ENCODE assay signal across 12 cellular contexts in genomic region chr3:195237981-195238625, GRCh38. TPM values are rescaled to one million over a fixed set of nuclear protein-coding genes. Genes with fewer than 3 reads are reported as not detected.
DNase-seq lines count a peak whose midpoint lies in the region; ATAC-seq, FAIRE-seq and TF ChIP-seq lines count a peak whose summit lies in the region.
"Had no signal": no experiment of that assay in that cellular context is flagged by ENCODE, and none has a peak within 500 bp of the region (broad histone marks: within the 10 kb centered on the region; RNA-seq: fewer than 3 reads in every experiment).

No MANE protein-coding gene starts in this region.

- TF ChIP-seq EP300 in H1 (IDR thresholded peaks at IDR 0.05; ENCODE audit: borderline replicate concordance in 1 of 2, low read depth in 2 of 2, low read length in 2 of 2) = no peak

- H2BK5ac ChIP-seq in H1 (ENCODE audit: low read depth, low read length) = 0 out of 2 replicates have a peak overlapping the region, but pooled peaks have one; percentile 32

- H3K9ac ChIP-seq in H1 (replicated peaks in 1 of 4; ENCODE audit: extremely low read depth in 1 of 4, low read depth in 3 of 4, low read length in 3 of 4) (no peak overlapping the region), mucosa of rectum (ENCODE audit: low read depth in 1 of 2, low read length in 2 of 2) (peak overlapping the region in 1 of 2 donors; percentile 6)

- TF ChIP-seq CTCF in H1 (IDR thresholded peaks at IDR 0.05; ENCODE audit: control extremely low read depth in 1 of 3, insufficient read depth in 1 of 3, low read depth in 1 of 3, low read length in 3 of 3) = no peak
- no peak for TF ChIP-seq CTCF in mucosa of descending colon (IDR thresholded peaks at IDR 0.05)

- H3K27ac ChIP-seq in H1 (ENCODE audit: low read depth, low read length) (no peak overlapping the region), mucosa of rectum (ENCODE audit: low read depth in 2 of 2, low read length in 2 of 2) (peak overlapping the region; percentile 36 to 62), temporal lobe (ENCODE audit: low read depth, low read length) (peak overlapping the region; percentile 0)

- H3K4me3 ChIP-seq in H1 (ENCODE audit: extremely low read depth in 1 of 4, insufficient read depth in 2 of 4, low read depth in 3 of 4, low read length in 4 of 4) (no peak overlapping the region), mucosa of rectum (ENCODE audit: low read length in 2 of 2) (no peak overlapping the region), mucosa of descending colon (no peak overlapping the region)

- no peak overlapping the region for H2BK120ac ChIP-seq in H1 (replicated peaks; ENCODE audit: low read depth, low read length)

- FAIRE-seq in H1 (lab: Jason Lieb, UNC) (no peak), H54 (lab: Jason Lieb, UNC) (no peak)

- H4K5ac ChIP-seq in H1 (ENCODE audit: insufficient read length, low read depth, low read length) = no peak overlapping the region

- CTCF ChIA-PET in H1 (lab: Charles Lee; ENCODE audit: partially characterized antibody) = interaction anchor here (0.7 to 4.0 kb wide), 4 partner anchors 11 to 98 kb away, joined by 3 to 14 read pairs (median 3); no protein-coding TSS in a partner anchor

- H3K4me1 ChIP-seq in H1 (replicated peaks in 1 of 4; ENCODE audit: control insufficient read depth in 3 of 4, insufficient read depth in 4 of 4, low read length in 3 of 4) (peaks cover 0 to 7% (median 4%) of the 10 kb centered on the region in 4 experiments; a peak in 4 of 7 replicates), mucosa of rectum (ENCODE audit: control insufficient read depth in 2 of 2, insufficient read depth in 2 of 2, low read length in 2 of 2) (peaks cover 0 to 5% of the 10 kb centered on the region in 2 donors), mucosa of descending colon (ENCODE audit: low read depth) (no peaks in the 10 kb centered on the region)

- H3K79me1 ChIP-seq in H1 (ENCODE audit: low read depth, low read length) = peaks cover 13% of the 10 kb centered on the region; the same call in 1 of the 2 replicates

- peaks cover 8% of the 10 kb centered on the region for H3K36me3 Mint-ChIP-seq in activated T-cell treated with anti-CD3 and anti-CD28 coated beads, Interleukin-2, amount 50 U/mL, for 24 hours (ENCODE audit: low read depth)
- H3K36me3 Mint-ChIP-seq in T-helper 2 cell treated with Interferon-gamma antibody and Interleukin-4, amounts not matched to agents 5 μg/mL and 100 μg/mL, for 36 hours (ENCODE audit: low read depth) = peaks cover 9% of the 10 kb centered on the region

- H3K56ac ChIP-seq in H1 (replicated peaks; ENCODE audit: insufficient read length, low read depth, low read length) = no peak overlapping the region

- no peaks in the 10 kb centered on the region; a peak in 1 of 8 replicates for H3K36me3 ChIP-seq in H1 (ENCODE audit: control insufficient read depth in 2 of 4, insufficient read depth in 4 of 4, low read length in 3 of 4)
- H3K36me3 ChIP-seq in mucosa of rectum (ENCODE audit: control insufficient read depth in 2 of 2, insufficient read depth in 2 of 2, low read length in 2 of 2) = no peaks in the 10 kb centered on the region
- H3K36me3 ChIP-seq in mucosa of descending colon (ENCODE audit: low read depth) = no peaks in the 10 kb centered on the region

- no peak overlapping the region for H2BK20ac ChIP-seq in H1 (ENCODE audit: low read length)

- 92% methylated on average over 17 of the region's 18 CpGs; no CpG with 5 or more reads in 1 of the 2 experiments for WGBS in H1 (ENCODE audit: extremely low coverage in 1 of 2, insufficient coverage in 1 of 2, insufficient read length in 1 of 2, insufficient replicate concordance in 2 of 2, low coverage in 1 of 2, low lambda C conversion rate in 2 of 2, missing lambda C conversion rate in 1 of 2), 2 experiments

- no peak for TF ChIP-seq RAD21 in H1 (IDR thresholded peaks at IDR 0.05 in 1 of 2, conservative IDR thresholded peaks at IDR 0.05 in 1 of 2; ENCODE audit: low read depth in 2 of 2, low read length in 2 of 2)

- no peak for TF ChIP-seq POLR2A in H1 (IDR thresholded peaks at IDR 0.05; ENCODE audit: control extremely low read depth in 1 of 2, low read depth in 2 of 2, low read length in 2 of 2)
- no peak for TF ChIP-seq POLR2A in H54 (IDR thresholded peaks at IDR 0.05; ENCODE audit: low read depth, low read length)

- no peak overlapping the region for H2BK12ac ChIP-seq in H1 (ENCODE audit: low read depth, low read length)

- no peak overlapping the region for H4K91ac ChIP-seq in H1 (replicated peaks; ENCODE audit: insufficient read length, low read length)

- H2AK5ac ChIP-seq in H1 (ENCODE audit: low read depth, low read length) = no peak overlapping the region

- no peak overlapping the region for H3K14ac ChIP-seq in H1 (ENCODE audit: insufficient read length)

- no peak overlapping the region for H3K4me3 Mint-ChIP-seq in activated T-cell treated with anti-CD3 and anti-CD28 coated beads, Interleukin-2, amount 50 U/mL, for 24 hours
- no peak overlapping the region for H3K4me3 Mint-ChIP-seq in T-helper 2 cell treated with Interferon-gamma antibody and Interleukin-4, amounts not matched to agents 5 μg/mL and 100 μg/mL, for 36 hours
- H3K4me3 Mint-ChIP-seq: activated naive CD4-positive, alpha-beta T cell treated with anti-CD3 and anti-CD28 coated beads for 36 hours had no signal

- H4K20me1 ChIP-seq in H1 (replicated peaks in 1 of 2; ENCODE audit: control insufficient read depth in 1 of 2, insufficient read depth in 2 of 2, low read length in 2 of 2) = peaks cover 3 to 13% of the 10 kb centered on the region in 2 experiments

- POLR2A ChIA-PET in H1 (lab: Charles Lee; ENCODE audit: partially characterized antibody) = no interaction called here

- no peaks in the 10 kb centered on the region for H3K27me3 Mint-ChIP-seq in activated T-cell treated with anti-CD3 and anti-CD28 coated beads, Interleukin-2, amount 50 U/mL, for 24 hours
- peaks cover under 1% of the 10 kb centered on the region for H3K27me3 Mint-ChIP-seq in T-helper 2 cell treated with Interferon-gamma antibody and Interleukin-4, amounts not matched to agents 5 μg/mL and 100 μg/mL, for 36 hours (ENCODE audit: low read depth)

- intact Hi-C loops in mucosa of descending colon (cut with DNase I, micrococcal nuclease) = no loop called here

- H3K27me3 ChIP-seq in H1 (replicated peaks in 1 of 4; ENCODE audit: control insufficient read depth in 3 of 4, extremely low read depth in 1 of 4, insufficient read depth in 3 of 4, low read length in 3 of 4) = no peaks in the 10 kb centered on the region
- H3K27me3 ChIP-seq in mucosa of rectum (ENCODE audit: control insufficient read depth in 2 of 2, insufficient read depth in 2 of 2, low read length in 2 of 2) = no peaks in the 10 kb centered on the region

- H3K9me3 ChIP-seq in H1 (ENCODE audit: insufficient read depth in 2 of 2, low read depth in 1 of 2, low read length in 1 of 2) = no peaks in the 10 kb centered on the region
- no peaks in the 10 kb centered on the region for H3K9me3 ChIP-seq in mucosa of rectum (ENCODE audit: control insufficient read depth in 2 of 2, low read length in 2 of 2)
- no peaks in the 10 kb centered on the region for H3K9me3 ChIP-seq in mucosa of descending colon

- peaks cover 2% of the 10 kb centered on the region for H3K9me3 Mint-ChIP-seq in activated T-cell treated with anti-CD3 and anti-CD28 coated beads, Interleukin-2, amount 50 U/mL, for 24 hours
- peaks cover 21% of the 10 kb centered on the region for H3K9me3 Mint-ChIP-seq in T-helper 2 cell treated with Interferon-gamma antibody and Interleukin-4, amounts not matched to agents 5 μg/mL and 100 μg/mL, for 36 hours

- H2BK15ac ChIP-seq in H1 (ENCODE audit: low read length) = no peak overlapping the region

- H3K27ac Mint-ChIP-seq in activated T-cell treated with anti-CD3 and anti-CD28 coated beads, Interleukin-2, amount 50 U/mL, for 24 hours = no peak overlapping the region
- H3K27ac Mint-ChIP-seq in T-helper 2 cell treated with Interferon-gamma antibody and Interleukin-4, amounts not matched to agents 5 μg/mL and 100 μg/mL, for 36 hours = no peak overlapping the region
- H3K27ac Mint-ChIP-seq: activated naive CD4-positive, alpha-beta T cell treated with anti-CD3 and anti-CD28 coated beads for 36 hours had no signal

- H3K4me2 ChIP-seq in H1 (ENCODE audit: insufficient read depth in 1 of 2, low read depth in 2 of 2, low read length in 2 of 2) = no peak overlapping the region

- ATAC-seq in mucosa of descending colon = no peak

- no peak overlapping the region for H3K4ac ChIP-seq in H1 (replicated peaks; ENCODE audit: insufficient read length, low read depth, low read length)

- H3K23ac ChIP-seq in H1 (ENCODE audit: insufficient read length) = no peak overlapping the region

- no peak overlapping the region for H4K8ac ChIP-seq in H1 (ENCODE audit: extremely low read depth, insufficient read depth, low read length)

- H3K18ac ChIP-seq in H1 (ENCODE audit: extremely low read depth, low read length) = no peak overlapping the region

- DNase-seq in activated T-cell treated with anti-CD3 and anti-CD28 coated beads, Interleukin-2, amount 50 U/mL, for 24 hours = peak; percentile 5
- DNase-seq in activated T-cell treated with anti-CD3 and anti-CD28 coated beads for 4 hours = no peak
- DNase-seq in H1 (ENCODE audit: low read depth in 1 of 2, low spot score in 2 of 2) = peak in 1 of 2 experiments; percentile 43
- DNase-seq in mucosa of descending colon = no peak
- no peak for DNase-seq in T-helper 2 cell treated with Interferon-gamma antibody and Interleukin-4, amounts not matched to agents 5 μg/mL and 100 μg/mL, for 36 hours (ENCODE audit: low spot score)
- DNase-seq in H54 (ENCODE audit: insufficient read length, low spot score) = no peak
- DNase-seq: 8988T; activated naive CD4-positive, alpha-beta T cell treated with anti-CD3 and anti-CD28 coated beads for 36 hours; retina; trophoblast cell had no signal

- H3K79me2 ChIP-seq in H1 (ENCODE audit: control insufficient read depth in 1 of 2, insufficient read depth in 2 of 2, low read length in 2 of 2) = peaks cover 0 to 34% of the 10 kb centered on the region in 2 experiments; a peak in 2 of 4 replicates

- H3K23me2 ChIP-seq in H1 (ENCODE audit: low read depth, low read length) = 0 out of 2 replicates have a peak, but pooled peaks cover 2% of the 10 kb centered on the region

- no peak overlapping the region for H2AFZ ChIP-seq in H1 (ENCODE audit: low read length)

- no peaks in the 10 kb centered on the region for H3K4me1 Mint-ChIP-seq in activated T-cell treated with anti-CD3 and anti-CD28 coated beads, Interleukin-2, amount 50 U/mL, for 24 hours (ENCODE audit: low read depth)
- peaks cover 4% of the 10 kb centered on the region for H3K4me1 Mint-ChIP-seq in T-helper 2 cell treated with Interferon-gamma antibody and Interleukin-4, amounts not matched to agents 5 μg/mL and 100 μg/mL, for 36 hours (ENCODE audit: low read depth)

RNA-seq across cellular contexts. Expression of gene XXYLT1, which starts 32.9 kb away (rescaled TPM):
- total RNA-seq in H1 (2021; fragmentation: NEBNext Ultra II Directional; extraction: Animal tissue kit (Norgen Biotek cat#: 25700)) = 23.8 and 24.5 TPM in 2 replicates
- polyA plus RNA-seq in H1 (2011; rRNA removed) = 18.9 and 20.2 TPM in 2 replicates
- 21.1 TPM for polyA plus RNA-seq in H1 (2011; cell fraction: cytosol; rRNA removed)
- polyA plus RNA-seq in H1 (2011; cell fraction: nucleus; rRNA removed) = 14.9 TPM
- polyA plus RNA-seq in H1 (2012, experiment 1 of 2) = 19.3 to 20.5 TPM (median 20.0 TPM) in 4 replicates
- polyA plus RNA-seq in H1 (2012, experiment 2 of 2) = 25.8 TPM
- 29.3 TPM for polyA plus RNA-seq in H1 (2013, experiment 1 of 2)
- polyA plus RNA-seq in H1 (2013, experiment 2 of 2) = 32.6 TPM
- 15.2 and 16.2 TPM in 2 replicates for polyA minus RNA-seq in H1 (2011; rRNA and poly(A)+ RNA removed)
- polyA minus RNA-seq in H1 (2011; cell fraction: cytosol; rRNA and poly(A)+ RNA removed) = 22.8 TPM
- polyA minus RNA-seq in H1 (2011; cell fraction: nucleus; rRNA and poly(A)+ RNA removed) = 31.3 TPM
- total RNA-seq in temporal lobe (19.7 TPM), mucosa of descending colon (10 to 100 TPM; 10.0 to 10.7 (median 10.2) TPM)
